Comparison of ENCODE assay signal across 8 cellular contexts in genomic region chr16:2033057-2033911, GRCh38. TPM values are rescaled to one million over a fixed set of nuclear protein-coding genes. Genes with fewer than 3 reads are reported as not detected.
DNase-seq lines count a peak whose midpoint lies in the region; TF ChIP-seq lines count a peak whose summit lies in the region.

No MANE protein-coding gene starts in this region.

- H3F3A ChIP-seq in GM23248 (ENCODE audit: insufficient read depth): no peaks in the 10 kb centered on the region

- H3K9me2 ChIP-seq in GM23248 (ENCODE audit: insufficient read depth): no peaks in the 10 kb centered on the region

- peak overlapping the region; percentile 81 for H3K27ac ChIP-seq in GM23248
- H3K27ac ChIP-seq in angular gyrus (ENCODE audit: low read depth, low read length): peak overlapping the region; percentile 97

- intact Hi-C loops in activated T-helper 2 cell treated with anti-CD3 and anti-CD28 coated beads, Interferon-gamma antibody, Interleukin-2, Interleukin-4, amounts not matched to agents 10 μg/mL and 5 μg/mL and 100 μg/mL, durations not matched to agents 14 hours and 24 hours and 36 hours (cut with micrococcal nuclease): no loop called here

- DNase-seq in GM23248 (peak; percentile 83), hypothalamus (lab: John Stamatoyannopoulos, UW) (peak; percentile 28 to 97 (median 88)), skeletal muscle cell (ENCODE audit: low read depth) (no peak), COR-L47 (lab: John Stamatoyannopoulos, UW) (no peak), GM20000 (ENCODE audit: low spot score) (no peak), germinal center (ENCODE audit: low spot score) (no peak)
- DNase-seq in activated T-helper 2 cell treated with anti-CD3 and anti-CD28 coated beads, Interferon-gamma antibody, Interleukin-2, Interleukin-4, amounts not matched to agents 10 μg/mL and 5 μg/mL and 100 μg/mL, durations not matched to agents 14 hours and 24 hours and 36 hours (ENCODE audit: low spot score): no peak

- H3K4me3 Mint-ChIP-seq in activated T-helper 2 cell treated with anti-CD3 and anti-CD28 coated beads, Interferon-gamma antibody, Interleukin-2, Interleukin-4, amounts not matched to agents 10 μg/mL and 5 μg/mL and 100 μg/mL, durations not matched to agents 14 hours and 24 hours and 36 hours (ENCODE audit: low read depth): no peak overlapping the region

- peak overlapping the region; percentile 55 for H3K4me2 ChIP-seq in GM23248 (ENCODE audit: unreplicated experiment)

- no peaks in the 10 kb centered on the region for H3K9me3 Mint-ChIP-seq in activated T-helper 2 cell treated with anti-CD3 and anti-CD28 coated beads, Interferon-gamma antibody, Interleukin-2, Interleukin-4, amounts not matched to agents 10 μg/mL and 5 μg/mL and 100 μg/mL, durations not matched to agents 14 hours and 24 hours and 36 hours

- no peaks in the 10 kb centered on the region for H3K9me3 ChIP-seq in GM23248 (ENCODE audit: low read depth)

- H3K36me3 ChIP-seq in GM23248 (ENCODE audit: low read depth): no peaks in the 10 kb centered on the region

- no peaks in the 10 kb centered on the region for H3K4me1 Mint-ChIP-seq in activated T-helper 2 cell treated with anti-CD3 and anti-CD28 coated beads, Interferon-gamma antibody, Interleukin-2, Interleukin-4, amounts not matched to agents 10 μg/mL and 5 μg/mL and 100 μg/mL, durations not matched to agents 14 hours and 24 hours and 36 hours (ENCODE audit: low read depth)

- H2AFZ ChIP-seq in GM23248: peak overlapping the region; percentile 73

- in situ Hi-C loops in GM23248 (cut with MboI): no loop called here

- peaks cover 9% of the 10 kb centered on the region for H3K27me3 Mint-ChIP-seq in activated T-helper 2 cell treated with anti-CD3 and anti-CD28 coated beads, Interferon-gamma antibody, Interleukin-2, Interleukin-4, amounts not matched to agents 10 μg/mL and 5 μg/mL and 100 μg/mL, durations not matched to agents 14 hours and 24 hours and 36 hours (ENCODE audit: low read depth)

- H3K4me3 ChIP-seq in GM23248: peak overlapping the region; percentile 42
- H3K4me3 ChIP-seq in skeletal muscle cell (ENCODE audit: low read depth, low read length): peak overlapping the region; percentile 3

- H3K9ac ChIP-seq in GM23248: peak overlapping the region; percentile 76

- H3K27me3 ChIP-seq in GM23248 (replicated peaks; ENCODE audit: insufficient read depth): no peaks in the 10 kb centered on the region

- H3K79me2 ChIP-seq in GM23248 (ENCODE audit: insufficient read depth): peaks cover 12% of the 10 kb centered on the region; the same call in 1 of the 2 replicates

- WGBS in GM23248 (ENCODE audit: low coverage in 1 of 2, low lambda C conversion rate in 2 of 2, missing lambda C conversion rate in 2 of 2), 2 experiments: 20 to 22% methylated on average over 23 to 32 of the region's 37 CpGs

- H3K4me1 ChIP-seq in GM23248 (ENCODE audit: insufficient read depth): peaks cover 26% of the 10 kb centered on the region

- H3K27ac Mint-ChIP-seq in activated T-helper 2 cell treated with anti-CD3 and anti-CD28 coated beads, Interferon-gamma antibody, Interleukin-2, Interleukin-4, amounts not matched to agents 10 μg/mL and 5 μg/mL and 100 μg/mL, durations not matched to agents 14 hours and 24 hours and 36 hours: no peak overlapping the region

- no peak for TF ChIP-seq CTCF in GM20000 (IDR thresholded peaks at IDR 0.05; ENCODE audit: extremely low read depth, missing control alignments)

- no peaks in the 10 kb centered on the region for H3K36me3 Mint-ChIP-seq in activated T-helper 2 cell treated with anti-CD3 and anti-CD28 coated beads, Interferon-gamma antibody, Interleukin-2, Interleukin-4, amounts not matched to agents 10 μg/mL and 5 μg/mL and 100 μg/mL, durations not matched to agents 14 hours and 24 hours and 36 hours (ENCODE audit: low read depth)

- no peaks in the 10 kb centered on the region for H4K20me1 ChIP-seq in GM23248 (ENCODE audit: insufficient read depth)

RNA-seq across cellular contexts. Expression of gene NHERF2, which starts 6.6 kb away (rescaled TPM):
- total RNA-seq in GM23248 (2014; rRNA removed; shearing (Covaris generic)): 27.3 and 39.7 TPM in 2 replicates
- polyA plus RNA-seq in GM23248 (2016; fragmentation: Nextera tagmentation; extraction: Ambion mirVana): 29.0 and 45.1 TPM in 2 replicates
- 2.3 and 2.6 TPM in 2 replicates for total RNA-seq in activated T-helper 2 cell treated with anti-CD3 and anti-CD28 coated beads, Interferon-gamma antibody, Interleukin-2, Interleukin-4, amounts not matched to agents 10 μg/mL and 5 μg/mL and 100 μg/mL, durations not matched to agents 14 hours and 24 hours and 36 hours

RNA-seq across cellular contexts. Expression of gene NPW, which starts 13.7 kb away (rescaled TPM):
- total RNA-seq in GM23248 (2014; rRNA removed; shearing (Covaris generic)): not detected in 2 replicates
- 2.1 and 3.0 TPM in 2 replicates for polyA plus RNA-seq in GM23248 (2016; fragmentation: Nextera tagmentation; extraction: Ambion mirVana)
- 4.2 and 5.1 TPM in 2 replicates for total RNA-seq in activated T-helper 2 cell treated with anti-CD3 and anti-CD28 coated beads, Interferon-gamma antibody, Interleukin-2, Interleukin-4, amounts not matched to agents 10 μg/mL and 5 μg/mL and 100 μg/mL, durations not matched to agents 14 hours and 24 hours and 36 hours

RNA-seq across cellular contexts. Expression of gene NTHL1, which starts 14.3 kb away (rescaled TPM):
- 19.9 and 22.8 TPM in 2 replicates for total RNA-seq in GM23248 (2014; rRNA removed; shearing (Covaris generic))
- 20.3 and 21.2 TPM in 2 replicates for polyA plus RNA-seq in GM23248 (2016; fragmentation: Nextera tagmentation; extraction: Ambion mirVana)
- 43.5 and 54.7 TPM in 2 replicates for total RNA-seq in activated T-helper 2 cell treated with anti-CD3 and anti-CD28 coated beads, Interferon-gamma antibody, Interleukin-2, Interleukin-4, amounts not matched to agents 10 μg/mL and 5 μg/mL and 100 μg/mL, durations not matched to agents 14 hours and 24 hours and 36 hours

RNA-seq across cellular contexts. Expression of gene TSC2, which starts 14.5 kb away (rescaled TPM):
- 53.7 and 84.6 TPM in 2 replicates for total RNA-seq in GM23248 (2014; rRNA removed; shearing (Covaris generic))
- polyA plus RNA-seq in GM23248 (2016; fragmentation: Nextera tagmentation; extraction: Ambion mirVana): 43.3 and 52.2 TPM in 2 replicates
- total RNA-seq in activated T-helper 2 cell treated with anti-CD3 and anti-CD28 coated beads, Interferon-gamma antibody, Interleukin-2, Interleukin-4, amounts not matched to agents 10 μg/mL and 5 μg/mL and 100 μg/mL, durations not matched to agents 14 hours and 24 hours and 36 hours: 89.7 and 92.8 TPM in 2 replicates

RNA-seq across cellular contexts. Expression of gene ZNF598, which starts 23.7 kb away (rescaled TPM):
- 21.2 and 23.4 TPM in 2 replicates for total RNA-seq in GM23248 (2014; rRNA removed; shearing (Covaris generic))
- polyA plus RNA-seq in GM23248 (2016; fragmentation: Nextera tagmentation; extraction: Ambion mirVana): 12.2 and 14.1 TPM in 2 replicates
- total RNA-seq in activated T-helper 2 cell treated with anti-CD3 and anti-CD28 coated beads, Interferon-gamma antibody, Interleukin-2, Interleukin-4, amounts not matched to agents 10 μg/mL and 5 μg/mL and 100 μg/mL, durations not matched to agents 14 hours and 24 hours and 36 hours: 82.0 and 83.3 TPM in 2 replicates

Comparison
In these comparisons a context has a peak if more than half of its experiments do, and no peak if none do; other contexts are left out.
1. DNase-seq: peak in GM23248 (single experiment) and hypothalamus (51 of 51); none in skeletal muscle cell (single experiment), COR-L47 (single experiment), GM20000 (single experiment), activated T-helper 2 cell treated with anti-CD3 and anti-CD28 coated beads, Interferon-gamma antibody, Interleukin-2, Interleukin-4, amounts not matched to agents 10 μg/mL and 5 μg/mL and 100 μg/mL, durations not matched to agents 14 hours and 24 hours and 36 hours (single experiment) and germinal center (single experiment).